23 cellular contexts compared by ENCODE assay signal in the genomic region with DNA sequence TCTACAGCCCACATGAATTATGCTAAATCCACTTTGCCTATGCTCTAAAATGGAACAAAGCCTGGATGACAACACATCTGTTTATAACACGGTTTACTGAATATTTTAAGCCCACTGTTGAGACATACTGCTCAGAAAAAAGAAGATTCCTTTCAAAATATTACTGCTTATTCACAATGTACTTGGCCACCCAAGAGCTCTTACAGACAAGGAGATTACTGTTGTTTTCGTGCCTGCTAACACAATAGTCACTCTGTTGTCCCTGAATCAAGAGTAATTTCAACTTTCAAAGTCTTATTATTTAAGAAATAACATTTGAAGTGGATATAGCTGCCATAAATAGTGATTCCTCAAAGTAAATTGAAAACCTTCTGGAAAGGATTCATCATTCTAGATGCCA.
DNase-seq lines count a peak whose midpoint lies in the region; ATAC-seq and TF ChIP-seq lines count a peak whose summit lies in the region.
"Had no signal": no experiment of that assay in that cellular context is flagged by ENCODE, and none has a peak within 500 bp of the region (broad histone marks: within the 10 kb centered on the region; RNA-seq: fewer than 3 reads in every experiment).

No MANE protein-coding gene starts in this region.

- H3K4me3 Mint-ChIP-seq in GM23338 = no peak overlapping the region
- no peak overlapping the region for H3K4me3 Mint-ChIP-seq in WTC11
- H3K4me3 Mint-ChIP-seq: B cell, CD14-positive monocyte had no signal

- H3K9me3 Mint-ChIP-seq in GM23338 = no peaks in the 10 kb centered on the region
- no peaks in the 10 kb centered on the region for H3K9me3 Mint-ChIP-seq in WTC11
- H3K9me3 Mint-ChIP-seq: CD14-positive monocyte had no signal

- CTCF ChIA-PET in WTC11 (lab: Charles Lee) = no interaction called here

- no peaks in the 10 kb centered on the region for H3K79me2 ChIP-seq in GM23338 (replicated peaks; ENCODE audit: insufficient read depth)

- H3K4me1 ChIP-seq in GM23338 (ENCODE audit: insufficient read depth) = no peaks in the 10 kb centered on the region
- no peaks in the 10 kb centered on the region for H3K4me1 ChIP-seq in ovary (ENCODE audit: insufficient read depth)
- H3K4me1 ChIP-seq: HAP-1 had no signal

- no peaks in the 10 kb centered on the region for H3K9me3 ChIP-seq in ovary
- H3K9me3 ChIP-seq: HAP-1 had no signal

- ATAC-seq in GM23338 = no peak
- ATAC-seq in WTC11 = no peak
- peak; percentile 55 for ATAC-seq in sciatic nerve
- no peak for ATAC-seq in Right ventricle myocardium superior (ENCODE audit: poor library complexity)
- ATAC-seq: Panc1, Right ventricle myocardium inferior had no signal

- DNase-seq in GM23338 (ENCODE audit: low spot score) (no peak), WTC11 (ENCODE audit: low spot score) (no peak), globus pallidus (ENCODE audit: low spot score) (peak; percentile 62), sciatic nerve (ENCODE audit: low spot score) (no peak), NCI-H1436 (lab: John Stamatoyannopoulos, UW) (no peak), Right ventricle myocardium superior (no peak), EL (no peak), ovary (no peak)
- DNase-seq: COR-L47, DMS79, IMR-90, NCI-H1105 treated with DMSO at 0.1 percent for 48 hours, NCI-H1694, NCI-H2081, NCI-H2171, NCI-H524 treated with DMSO at 0.1 percent for 48 hours, NCI-H82 had no signal

- H3K4me3 ChIP-seq in GM23338 (no peak overlapping the region), ovary (no peak overlapping the region)
- H3K4me3 ChIP-seq: HAP-1 had no signal

- intact Hi-C loops in sciatic nerve (cut with DNase I) (no loop called here), Right ventricle myocardium superior (cut with DNase I) (no loop called here), ovary (cut with DNase I) (no loop called here)

- no peak for TF ChIP-seq POLR2A in ovary (IDR thresholded peaks at IDR 0.05)

- H3K27ac Mint-ChIP-seq in GM23338 (peak overlapping the region; percentile 88; the same call in 1 of the 2 replicates), WTC11 (0 out of 2 replicates have a peak overlapping the region, but pooled peaks have one; percentile 67)
- H3K27ac Mint-ChIP-seq: B cell, CD14-positive monocyte had no signal

- TF ChIP-seq EP300 in ovary (IDR thresholded peaks at IDR 0.05) = no peak

- H3K36me3 Mint-ChIP-seq in GM23338 (ENCODE audit: low read depth) = peaks cover 28% of the 10 kb centered on the region; the same call in 2 of the 3 replicates
- H3K36me3 Mint-ChIP-seq in WTC11 = peaks cover 19% of the 10 kb centered on the region

- H3K27me3 ChIP-seq in GM23338 (ENCODE audit: insufficient read depth) = no peaks in the 10 kb centered on the region
- no peaks in the 10 kb centered on the region for H3K27me3 ChIP-seq in ovary

- POLR2A ChIA-PET in WTC11 (lab: Charles Lee) = no interaction called here

- H3K9me2 ChIP-seq in GM23338 (ENCODE audit: insufficient read depth) = no peaks in the 10 kb centered on the region

- no peak overlapping the region for H3K4me2 ChIP-seq in GM23338
- H3K4me2 ChIP-seq: KMS-11 had no signal

- H3K4me1 Mint-ChIP-seq in GM23338 (peaks cover 10% of the 10 kb centered on the region; the same call in 2 of the 3 replicates), WTC11 (peaks cover 8% of the 10 kb centered on the region)
- H3K4me1 Mint-ChIP-seq: B cell, CD14-positive monocyte had no signal

- no peaks in the 10 kb centered on the region for H4K20me1 ChIP-seq in GM23338 (replicated peaks; ENCODE audit: insufficient read depth)

- H3K27me3 Mint-ChIP-seq in GM23338 (ENCODE audit: insufficient read depth, low read depth, poor library complexity) = no peaks in the 10 kb centered on the region
- no peaks in the 10 kb centered on the region for H3K27me3 Mint-ChIP-seq in WTC11 (ENCODE audit: low read depth)
- H3K27me3 Mint-ChIP-seq: B cell had no signal

- 96 to 97% (median 96%) methylated on average over 2 of the region's 2 CpGs for WGBS in ovary, 3 donors

- H2AFZ ChIP-seq in GM23338 = no peak overlapping the region

- TF ChIP-seq CTCF in GM23338 (conservative IDR thresholded peaks at IDR 0.05; ENCODE audit: low read depth in 2 of 2) (no peak), WTC11 (IDR thresholded peaks at IDR 0.05) (no peak), ovary (IDR thresholded peaks at IDR 0.05) (no peak)

- no peaks in the 10 kb centered on the region for H3F3A ChIP-seq in GM23338 (replicated peaks; ENCODE audit: low read depth)

- H3K27ac ChIP-seq in GM23338 (ENCODE audit: low read depth) (no peak overlapping the region), ovary (no peak overlapping the region)
- H3K27ac ChIP-seq: KMS-11 had no signal

- H3K36me3 ChIP-seq in GM23338 (ENCODE audit: insufficient read depth) = no peaks in the 10 kb centered on the region
- no peaks in the 10 kb centered on the region for H3K36me3 ChIP-seq in ovary

TF ChIP-seq in GM23338, 12 proteins besides CTCF, POLR2A, EP300 and RAD21:
- TF ChIP-seq STAT1 (IDR thresholded peaks at IDR 0.05; ENCODE audit: unreplicated experiment) (no peak), CREB1 (CRISPR knock-in tag; IDR thresholded peaks at IDR 0.05; ENCODE audit: low read depth) (no peak)
TF ChIP-seq in GM23338: peak in this region for 0.

TF ChIP-seq in WTC11, 78 proteins besides CTCF, POLR2A, EP300 and RAD21 (continues in another document):
- no peak for TF ChIP-seq ELF4 (CRISPR knock-in tag; IDR thresholded peaks at IDR 0.05; ENCODE audit: low read depth)
- TF ChIP-seq ZNF232 (CRISPR knock-in tag; IDR thresholded peaks at IDR 0.05) = no peak
- TF ChIP-seq ZBTB21 (CRISPR knock-in tag; IDR thresholded peaks at IDR 0.05; ENCODE audit: borderline replicate concordance) = no peak
- TF ChIP-seq NR1H2 (CRISPR knock-in tag; IDR thresholded peaks at IDR 0.05) = no peak
- TF ChIP-seq MAX (CRISPR knock-in tag; IDR thresholded peaks at IDR 0.05) = no peak
- TF ChIP-seq, protein P1, sequence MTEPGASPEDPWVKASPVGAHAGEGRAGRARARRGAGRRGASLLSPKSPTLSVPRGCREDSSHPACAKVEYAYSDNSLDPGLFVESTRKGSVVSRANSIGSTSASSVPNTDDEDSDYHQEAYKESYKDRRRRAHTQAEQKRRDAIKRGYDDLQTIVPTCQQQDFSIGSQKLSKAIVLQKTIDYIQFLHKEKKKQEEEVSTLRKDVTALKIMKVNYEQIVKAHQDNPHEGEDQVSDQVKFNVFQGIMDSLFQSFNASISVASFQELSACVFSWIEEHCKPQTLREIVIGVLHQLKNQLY (CRISPR knock-in tag; IDR thresholded peaks at IDR 0.05) = no peak
- no peak for TF ChIP-seq ZNF416 (CRISPR knock-in tag; IDR thresholded peaks at IDR 0.05)
- no peak for TF ChIP-seq FOXP1 (CRISPR knock-in tag; IDR thresholded peaks at IDR 0.05; ENCODE audit: borderline replicate concordance)
- TF ChIP-seq, protein P2, sequence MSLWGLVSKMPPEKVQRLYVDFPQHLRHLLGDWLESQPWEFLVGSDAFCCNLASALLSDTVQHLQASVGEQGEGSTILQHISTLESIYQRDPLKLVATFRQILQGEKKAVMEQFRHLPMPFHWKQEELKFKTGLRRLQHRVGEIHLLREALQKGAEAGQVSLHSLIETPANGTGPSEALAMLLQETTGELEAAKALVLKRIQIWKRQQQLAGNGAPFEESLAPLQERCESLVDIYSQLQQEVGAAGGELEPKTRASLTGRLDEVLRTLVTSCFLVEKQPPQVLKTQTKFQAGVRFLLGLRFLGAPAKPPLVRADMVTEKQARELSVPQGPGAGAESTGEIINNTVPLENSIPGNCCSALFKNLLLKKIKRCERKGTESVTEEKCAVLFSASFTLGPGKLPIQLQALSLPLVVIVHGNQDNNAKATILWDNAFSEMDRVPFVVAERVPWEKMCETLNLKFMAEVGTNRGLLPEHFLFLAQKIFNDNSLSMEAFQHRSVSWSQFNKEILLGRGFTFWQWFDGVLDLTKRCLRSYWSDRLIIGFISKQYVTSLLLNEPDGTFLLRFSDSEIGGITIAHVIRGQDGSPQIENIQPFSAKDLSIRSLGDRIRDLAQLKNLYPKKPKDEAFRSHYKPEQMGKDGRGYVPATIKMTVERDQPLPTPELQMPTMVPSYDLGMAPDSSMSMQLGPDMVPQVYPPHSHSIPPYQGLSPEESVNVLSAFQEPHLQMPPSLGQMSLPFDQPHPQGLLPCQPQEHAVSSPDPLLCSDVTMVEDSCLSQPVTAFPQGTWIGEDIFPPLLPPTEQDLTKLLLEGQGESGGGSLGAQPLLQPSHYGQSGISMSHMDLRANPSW (CRISPR knock-in tag; conservative IDR thresholded peaks at IDR 0.05; ENCODE audit: low read depth) = no peak
- no peak for TF ChIP-seq ZNF138 (CRISPR knock-in tag; conservative IDR thresholded peaks at IDR 0.05)
- TF ChIP-seq ATF3 (CRISPR knock-in tag; conservative IDR thresholded peaks at IDR 0.05) = no peak
